16 cellular contexts compared by ENCODE assay signal in the genomic region with DNA sequence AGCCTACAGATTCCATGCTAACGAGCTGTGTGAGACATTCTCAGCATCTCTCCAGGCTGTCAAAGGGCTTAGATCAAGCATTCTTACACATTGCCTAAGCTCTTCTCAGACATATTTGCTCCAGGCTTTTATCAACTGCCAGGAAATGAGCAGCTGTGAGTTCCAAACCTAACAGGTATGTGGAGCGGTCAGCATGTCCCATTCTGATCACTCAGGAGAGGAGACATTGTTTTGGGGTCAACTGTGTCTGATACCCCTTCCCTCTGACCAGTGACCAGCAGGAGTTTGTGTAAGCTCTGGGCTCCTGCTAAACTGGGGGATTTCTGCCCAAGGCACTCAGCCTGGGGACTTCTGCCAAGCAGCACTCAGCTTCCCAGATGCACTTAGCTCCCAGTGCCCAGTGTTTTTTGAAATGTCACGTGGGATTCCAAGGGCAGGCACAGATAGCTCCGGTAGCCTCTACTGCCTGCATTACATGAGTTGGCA.
DNase-seq lines count a peak whose midpoint lies in the region; ATAC-seq and TF ChIP-seq lines count a peak whose summit lies in the region.
"Had no signal": no experiment of that assay in that cellular context is flagged by ENCODE, and none has a peak within 500 bp of the region (broad histone marks: within the 10 kb centered on the region; RNA-seq: fewer than 3 reads in every experiment).

No MANE protein-coding gene starts in this region.

- no peaks in the 10 kb centered on the region for H3K27me3 ChIP-seq in GM23338 (ENCODE audit: insufficient read depth)
- H3K27me3 ChIP-seq: esophagus squamous epithelium, uterus had no signal

- H3K4me1 ChIP-seq in GM23338 (ENCODE audit: insufficient read depth), result no peaks in the 10 kb centered on the region
- H3K4me1 ChIP-seq: uterus had no signal

- H3K27ac Mint-ChIP-seq in GM23338, result no peak overlapping the region
- H3K27ac Mint-ChIP-seq: dendritic cell treated with granulocyte-macrophage colony-stimulating factor and Interleukin-4, amounts not matched to agents 40 ng/mL and 50 ng/mL, for 4 days; stimulated activated naive CD8-positive, alpha-beta T cell treated with anti-CD3 and anti-CD28 coated beads, Interleukin-15, Interleukin-2, amounts not matched to agents 100 ng/mL and 50 ng/mL, for 24 hours; T-helper 2 cell treated with Interferon-gamma antibody and Interleukin-4, amounts not matched to agents 5 μg/mL and 100 μg/mL, for 36 hours had no signal

- H3K79me2 ChIP-seq in GM23338 (replicated peaks; ENCODE audit: insufficient read depth), result no peaks in the 10 kb centered on the region

- no peaks in the 10 kb centered on the region; the same call in 1 of the 2 replicates for H3K9me2 ChIP-seq in GM23338 (ENCODE audit: insufficient read depth)

- no peak overlapping the region for H3K4me2 ChIP-seq in GM23338

- H3K36me3 ChIP-seq in GM23338 (ENCODE audit: insufficient read depth), result no peaks in the 10 kb centered on the region
- H3K36me3 ChIP-seq: esophagus squamous epithelium, uterus had no signal

- no peaks in the 10 kb centered on the region for H3K9me3 Mint-ChIP-seq in GM23338
- H3K9me3 Mint-ChIP-seq: dendritic cell treated with granulocyte-macrophage colony-stimulating factor and Interleukin-4, amounts not matched to agents 40 ng/mL and 50 ng/mL, for 4 days; stimulated activated naive CD8-positive, alpha-beta T cell treated with anti-CD3 and anti-CD28 coated beads, Interleukin-15, Interleukin-2, amounts not matched to agents 100 ng/mL and 50 ng/mL, for 24 hours; T-helper 2 cell treated with Interferon-gamma antibody and Interleukin-4, amounts not matched to agents 5 μg/mL and 100 μg/mL, for 36 hours had no signal

- H2AFZ ChIP-seq in GM23338, result peak overlapping the region; percentile 43; the same call in 1 of the 2 replicates

- no peak for TF ChIP-seq CTCF in GM23338 (conservative IDR thresholded peaks at IDR 0.05; ENCODE audit: low read depth in 2 of 2)

- H3K27me3 Mint-ChIP-seq in GM23338 (ENCODE audit: insufficient read depth, low read depth, poor library complexity), result peaks cover 3% of the 10 kb centered on the region

- no peak for DNase-seq in GM23338 (ENCODE audit: low spot score)
- DNase-seq in cerebellum (ENCODE audit: low spot score), result peak; percentile 14
- DNase-seq in hypothalamus (lab: John Stamatoyannopoulos, UW), result peak in 32 of 51 donors; percentile 2 to 54 (median 24)
- DNase-seq in putamen (ENCODE audit: low spot score), result peak; percentile 34
- no peak for DNase-seq in DMS53 treated with DMSO at 0.1 percent for 48 hours (lab: John Stamatoyannopoulos, UW; ENCODE audit: unreplicated experiment)
- no peak for DNase-seq in COR-L47 (lab: John Stamatoyannopoulos, UW)
- DNase-seq: activated CD4-positive, alpha-beta T cell treated with anti-CD3 and anti-CD28 coated beads for 1 hour; activated effector memory CD4-positive, alpha-beta T cell treated with anti-CD3 and anti-CD28 coated beads, Interleukin-2, amount 50 U/mL, for 16 hours; esophagus squamous epithelium; NCI-H1436 treated with DMSO at 0.1 percent for 48 hours; uterus had no signal

- no peaks in the 10 kb centered on the region for H3F3A ChIP-seq in GM23338 (replicated peaks; ENCODE audit: low read depth)

- H3K4me1 Mint-ChIP-seq in GM23338, result no peaks in the 10 kb centered on the region

- no peak overlapping the region for H3K4me3 ChIP-seq in GM23338
- H3K4me3 ChIP-seq: esophagus squamous epithelium, uterus had no signal

- no peak overlapping the region for H3K4me3 Mint-ChIP-seq in GM23338
- H3K4me3 Mint-ChIP-seq: dendritic cell treated with granulocyte-macrophage colony-stimulating factor and Interleukin-4, amounts not matched to agents 40 ng/mL and 50 ng/mL, for 4 days; stimulated activated naive CD8-positive, alpha-beta T cell treated with anti-CD3 and anti-CD28 coated beads, Interleukin-15, Interleukin-2, amounts not matched to agents 100 ng/mL and 50 ng/mL, for 24 hours; T-helper 2 cell treated with Interferon-gamma antibody and Interleukin-4, amounts not matched to agents 5 μg/mL and 100 μg/mL, for 36 hours had no signal

- H3K36me3 Mint-ChIP-seq in GM23338 (ENCODE audit: low read depth), result no peaks in the 10 kb centered on the region

- no peak overlapping the region for H3K27ac ChIP-seq in GM23338 (ENCODE audit: low read depth)
- H3K27ac ChIP-seq: esophagus squamous epithelium, uterus had no signal

- ATAC-seq in GM23338 (no peak), GM21528 (IDR thresholded peaks at IDR 0.05; ENCODE audit: low FRiP score, unreplicated experiment) (no peak), GM18870 (IDR thresholded peaks at IDR 0.05; ENCODE audit: unreplicated experiment) (no peak)

- H4K20me1 ChIP-seq in GM23338 (replicated peaks; ENCODE audit: insufficient read depth), result no peaks in the 10 kb centered on the region

TF ChIP-seq in GM23338, 12 proteins besides CTCF, POLR2A, EP300 and RAD21 (continues in another document):
- TF ChIP-seq, protein P1, sequence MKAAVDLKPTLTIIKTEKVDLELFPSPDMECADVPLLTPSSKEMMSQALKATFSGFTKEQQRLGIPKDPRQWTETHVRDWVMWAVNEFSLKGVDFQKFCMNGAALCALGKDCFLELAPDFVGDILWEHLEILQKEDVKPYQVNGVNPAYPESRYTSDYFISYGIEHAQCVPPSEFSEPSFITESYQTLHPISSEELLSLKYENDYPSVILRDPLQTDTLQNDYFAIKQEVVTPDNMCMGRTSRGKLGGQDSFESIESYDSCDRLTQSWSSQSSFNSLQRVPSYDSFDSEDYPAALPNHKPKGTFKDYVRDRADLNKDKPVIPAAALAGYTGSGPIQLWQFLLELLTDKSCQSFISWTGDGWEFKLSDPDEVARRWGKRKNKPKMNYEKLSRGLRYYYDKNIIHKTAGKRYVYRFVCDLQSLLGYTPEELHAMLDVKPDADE (IDR thresholded peaks at IDR 0.05), result no peak
- TF ChIP-seq ZNF331 (CRISPR knock-in tag; IDR thresholded peaks at IDR 0.05; ENCODE audit: low read depth) (no peak), CREB1 (CRISPR knock-in tag; IDR thresholded peaks at IDR 0.05; ENCODE audit: low read depth) (no peak), POLR2AphosphoS5 (IDR thresholded peaks at IDR 0.05; ENCODE audit: low read depth) (no peak), NANOG (IDR thresholded peaks at IDR 0.05; ENCODE audit: borderline replicate concordance) (no peak)
- TF ChIP-seq, protein P2, sequence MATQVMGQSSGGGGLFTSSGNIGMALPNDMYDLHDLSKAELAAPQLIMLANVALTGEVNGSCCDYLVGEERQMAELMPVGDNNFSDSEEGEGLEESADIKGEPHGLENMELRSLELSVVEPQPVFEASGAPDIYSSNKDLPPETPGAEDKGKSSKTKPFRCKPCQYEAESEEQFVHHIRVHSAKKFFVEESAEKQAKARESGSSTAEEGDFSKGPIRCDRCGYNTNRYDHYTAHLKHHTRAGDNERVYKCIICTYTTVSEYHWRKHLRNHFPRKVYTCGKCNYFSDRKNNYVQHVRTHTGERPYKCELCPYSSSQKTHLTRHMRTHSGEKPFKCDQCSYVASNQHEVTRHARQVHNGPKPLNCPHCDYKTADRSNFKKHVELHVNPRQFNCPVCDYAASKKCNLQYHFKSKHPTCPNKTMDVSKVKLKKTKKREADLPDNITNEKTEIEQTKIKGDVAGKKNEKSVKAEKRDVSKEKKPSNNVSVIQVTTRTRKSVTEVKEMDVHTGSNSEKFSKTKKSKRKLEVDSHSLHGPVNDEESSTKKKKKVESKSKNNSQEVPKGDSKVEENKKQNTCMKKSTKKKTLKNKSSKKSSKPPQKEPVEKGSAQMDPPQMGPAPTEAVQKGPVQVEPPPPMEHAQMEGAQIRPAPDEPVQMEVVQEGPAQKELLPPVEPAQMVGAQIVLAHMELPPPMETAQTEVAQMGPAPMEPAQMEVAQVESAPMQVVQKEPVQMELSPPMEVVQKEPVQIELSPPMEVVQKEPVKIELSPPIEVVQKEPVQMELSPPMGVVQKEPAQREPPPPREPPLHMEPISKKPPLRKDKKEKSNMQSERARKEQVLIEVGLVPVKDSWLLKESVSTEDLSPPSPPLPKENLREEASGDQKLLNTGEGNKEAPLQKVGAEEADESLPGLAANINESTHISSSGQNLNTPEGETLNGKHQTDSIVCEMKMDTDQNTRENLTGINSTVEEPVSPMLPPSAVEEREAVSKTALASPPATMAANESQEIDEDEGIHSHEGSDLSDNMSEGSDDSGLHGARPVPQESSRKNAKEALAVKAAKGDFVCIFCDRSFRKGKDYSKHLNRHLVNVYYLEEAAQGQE (IDR thresholded peaks at IDR 0.05; ENCODE audit: unreplicated experiment), result no peak

Comparison
In these comparisons a context has a peak if more than half of its experiments do, and no peak if none do; other contexts are left out.
1. DNase-seq: peak in cerebellum (single experiment), hypothalamus (32 of 51) and putamen (single experiment); none in GM23338 (single experiment), DMS53 treated with DMSO at 0.1 percent for 48 hours (single experiment) and COR-L47 (single experiment).